ENCODE assay signal across 18 cellular contexts in the genomic region with DNA sequence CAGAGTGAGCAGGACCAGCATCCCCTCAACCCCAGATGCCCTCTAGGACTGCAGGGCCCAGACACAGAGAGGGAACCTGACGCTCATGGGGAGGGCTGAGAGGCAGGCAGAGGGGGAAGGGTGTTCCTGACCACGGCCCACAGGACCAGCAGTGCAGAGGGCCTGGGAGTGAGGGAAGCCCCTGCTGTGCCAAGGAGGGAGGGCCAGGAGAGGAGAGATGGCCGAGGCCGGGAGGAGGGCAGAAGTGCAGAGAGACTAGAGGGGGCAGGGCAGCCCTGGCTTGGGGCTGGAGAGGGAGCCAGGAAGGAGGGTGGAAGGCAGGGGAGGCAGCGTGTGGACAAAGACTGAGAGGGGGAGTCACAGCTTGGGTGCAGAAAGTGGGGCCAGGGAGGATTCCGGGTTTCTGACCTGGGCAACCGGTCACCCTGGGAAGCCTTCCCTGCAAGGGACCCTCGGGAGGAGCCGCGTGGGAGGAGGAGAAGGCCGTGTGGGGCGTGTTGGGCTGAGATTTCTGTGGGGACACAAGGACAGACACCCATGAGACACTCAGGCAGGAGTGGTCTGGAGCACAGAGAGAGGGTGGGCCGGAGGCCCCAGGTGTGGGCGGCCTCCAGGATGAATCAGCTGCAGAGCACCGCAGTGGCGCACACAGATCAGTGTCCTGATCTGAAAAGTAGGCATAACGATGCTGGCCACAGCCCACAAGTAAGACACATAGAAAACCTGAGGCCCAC.
DNase-seq lines count a peak whose midpoint lies in the region; ATAC-seq and TF ChIP-seq lines count a peak whose summit lies in the region.
"Had no signal": no experiment of that assay in that cellular context is flagged by ENCODE, and none has a peak within 500 bp of the region (broad histone marks: within the 10 kb centered on the region; RNA-seq: fewer than 3 reads in every experiment).

No MANE protein-coding gene starts in this region.

- peaks cover 3% of the 10 kb centered on the region for H3K9me3 ChIP-seq in RWPE2 (ENCODE audit: severe bottlenecking)
- peaks cover 0 to 10% (median 0%) of the 10 kb centered on the region in 11 donors for H3K9me3 ChIP-seq in heart right ventricle
- H3K9me3 ChIP-seq: psoas muscle had no signal

- H3K4me1 Mint-ChIP-seq in stimulated activated memory B cell treated with anti-CD40 and anti-IgM and Interleukin-4, amounts not matched to agents 10 μg/mL and 1 μg/mL and 100 μg/mL, for 72 hours: no peaks in the 10 kb centered on the region

- no peaks in the 10 kb centered on the region for H3K36me3 Mint-ChIP-seq in stimulated activated memory B cell treated with anti-CD40 and anti-IgM and Interleukin-4, amounts not matched to agents 10 μg/mL and 1 μg/mL and 100 μg/mL, for 72 hours

- H3K27ac ChIP-seq in RWPE2 (ENCODE audit: poor library complexity, severe bottlenecking) (no peak overlapping the region), heart right ventricle (no peak overlapping the region)
- H3K27ac ChIP-seq: brain microvascular endothelial cell, psoas muscle had no signal

- peak; percentile 52 for DNase-seq in RWPE2 (ENCODE audit: low spot score)
- DNase-seq in heart right ventricle: no peak
- peak; percentile 84 for DNase-seq in mesenteric fat pad (ENCODE audit: low spot score)
- DNase-seq in AG08396 (ENCODE audit: low spot score): no peak
- no peak for DNase-seq in ecto neural progenitor cell (ENCODE audit: low spot score)
- DNase-seq: AML-193, brain microvascular endothelial cell, glutamatergic neuron, NCI-H1436 treated with DMSO at 0.1 percent for 48 hours, NCI-H446, SIG-M5, T1000 had no signal

- ATAC-seq in RWPE2 (ENCODE audit: low read depth) (no peak; the same call in 2 of the 3 replicates), heart right ventricle (peak in 6 of 8 donors; percentile 10 to 32 (median 24)), HG02970 (IDR thresholded peaks at IDR 0.05; ENCODE audit: low FRiP score, unreplicated experiment) (no peak), GM19023 (IDR thresholded peaks at IDR 0.05; ENCODE audit: unreplicated experiment) (no peak)
- ATAC-seq in stimulated activated memory B cell treated with anti-CD40 and anti-IgM and Interleukin-4, amounts not matched to agents 10 μg/mL and 1 μg/mL and 100 μg/mL, for 72 hours: peak; percentile 28
- ATAC-seq: activated naive CD4-positive, alpha-beta T cell treated with anti-CD3 and anti-CD28 coated beads, Interleukin-2, amount 50 U/mL, for 72 hours had no signal

- intact Hi-C loops in heart right ventricle (cut with DNase I): no loop called here

- no peak overlapping the region for H3K4me3 Mint-ChIP-seq in stimulated activated memory B cell treated with anti-CD40 and anti-IgM and Interleukin-4, amounts not matched to agents 10 μg/mL and 1 μg/mL and 100 μg/mL, for 72 hours

- TF ChIP-seq CTCF in RWPE2 (IDR thresholded peaks at IDR 0.05; ENCODE audit: poor library complexity, severe bottlenecking) (no peak), heart right ventricle (IDR thresholded peaks at IDR 0.05) (no peak)

- H3K4me1 ChIP-seq in RWPE2 (ENCODE audit: insufficient read depth, poor library complexity, severe bottlenecking) (no peaks in the 10 kb centered on the region), heart right ventricle (no peaks in the 10 kb centered on the region)
- H3K4me1 ChIP-seq: Caco-2, psoas muscle had no signal

- peaks cover 15% of the 10 kb centered on the region for H3K9me3 Mint-ChIP-seq in stimulated activated memory B cell treated with anti-CD40 and anti-IgM and Interleukin-4, amounts not matched to agents 10 μg/mL and 1 μg/mL and 100 μg/mL, for 72 hours

- H3K4me3 ChIP-seq in RWPE2 (ENCODE audit: severe bottlenecking) (no peak overlapping the region), heart right ventricle (no peak overlapping the region)
- H3K4me3 ChIP-seq: psoas muscle had no signal

- H3K27me3 Mint-ChIP-seq in stimulated activated memory B cell treated with anti-CD40 and anti-IgM and Interleukin-4, amounts not matched to agents 10 μg/mL and 1 μg/mL and 100 μg/mL, for 72 hours: peaks cover 16% of the 10 kb centered on the region

- H3K27me3 ChIP-seq in RWPE2 (ENCODE audit: insufficient read depth, poor library complexity, severe bottlenecking): no peaks in the 10 kb centered on the region
- no peaks in the 10 kb centered on the region for H3K27me3 ChIP-seq in heart right ventricle
- H3K27me3 ChIP-seq: brain microvascular endothelial cell had no signal

- no peak overlapping the region for H3K27ac Mint-ChIP-seq in stimulated activated memory B cell treated with anti-CD40 and anti-IgM and Interleukin-4, amounts not matched to agents 10 μg/mL and 1 μg/mL and 100 μg/mL, for 72 hours
- H3K27ac Mint-ChIP-seq: activated naive CD4-positive, alpha-beta T cell treated with anti-CD3 and anti-CD28 coated beads, Interleukin-2, amount 50 U/mL, for 72 hours had no signal

- H3K36me3 ChIP-seq in RWPE2 (ENCODE audit: low read depth): no peaks in the 10 kb centered on the region
- no peaks in the 10 kb centered on the region for H3K36me3 ChIP-seq in heart right ventricle
- H3K36me3 ChIP-seq: brain microvascular endothelial cell had no signal

- WGBS in heart right ventricle, 2 donors: 71 to 73% methylated on average over 17 of the region's 17 CpGs

Comparison
In these comparisons a context has a peak if more than half of its experiments do, and no peak if none do; other contexts are left out.
1. ATAC-seq: peak in heart right ventricle (6 of 8) and stimulated activated memory B cell treated with anti-CD40 and anti-IgM and Interleukin-4, amounts not matched to agents 10 μg/mL and 1 μg/mL and 100 μg/mL, for 72 hours (single experiment); none in RWPE2 (single experiment), HG02970 (single experiment) and GM19023 (single experiment).
2. DNase-seq: peak in RWPE2 (single experiment) and mesenteric fat pad (single experiment); none in heart right ventricle (0 of 2), AG08396 (single experiment) and ecto neural progenitor cell (single experiment).